ENCODE assay signal across 22 cellular contexts in the genomic region with DNA sequence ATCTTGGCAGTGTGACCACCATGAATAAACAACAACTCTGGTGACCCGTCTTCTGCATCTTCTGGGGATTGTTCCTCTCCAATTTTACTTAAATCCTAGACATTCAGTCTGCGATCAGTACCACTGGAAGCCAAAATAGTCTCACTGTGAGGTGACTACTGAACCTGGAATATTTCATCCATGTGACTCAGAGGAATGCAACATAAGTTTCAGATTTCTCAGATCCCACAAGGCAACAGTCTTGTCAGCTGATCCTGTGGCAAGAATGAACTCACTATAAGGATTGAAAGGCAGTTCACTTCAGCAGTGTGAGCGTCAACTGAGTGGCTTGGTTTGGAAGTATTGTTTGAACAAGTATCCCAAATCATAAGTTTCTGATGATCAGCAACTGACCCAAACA. TPM values are rescaled to one million over a fixed set of nuclear protein-coding genes. Genes with fewer than 3 reads are reported as not detected.
DNase-seq lines count a peak whose midpoint lies in the region; ATAC-seq and TF ChIP-seq lines count a peak whose summit lies in the region.
"Had no signal": no experiment of that assay in that cellular context is flagged by ENCODE, and none has a peak within 500 bp of the region (broad histone marks: within the 10 kb centered on the region; RNA-seq: fewer than 3 reads in every experiment).

No MANE protein-coding gene starts in this region.

- CTCF ChIA-PET in activated CD8-positive, alpha-beta T cell treated with anti-CD3 and anti-CD28 coated beads, Interleukin-2, amount 10 ng/mL, durations not matched to agents 7 days and 5 days (lab: Charles Lee) = no interaction called here

- H3K4me1 Mint-ChIP-seq in HFFc6 (ENCODE audit: low read depth) = peaks cover 11% of the 10 kb centered on the region
- peaks cover 42% of the 10 kb centered on the region for H3K4me1 Mint-ChIP-seq in activated CD8-positive, alpha-beta T cell treated with anti-CD3 and anti-CD28 coated beads, Interleukin-2, amount 10 ng/mL, durations not matched to agents 7 days and 5 days (ENCODE audit: low read depth)
- H3K4me1 Mint-ChIP-seq: brain had no signal

- H3K4me3 Mint-ChIP-seq in HFFc6 = no peak overlapping the region
- H3K4me3 Mint-ChIP-seq in activated CD8-positive, alpha-beta T cell treated with anti-CD3 and anti-CD28 coated beads, Interleukin-2, amount 10 ng/mL, durations not matched to agents 7 days and 5 days = no peak overlapping the region
- H3K4me3 Mint-ChIP-seq: brain had no signal

- no peaks in the 10 kb centered on the region for H3K27me3 Mint-ChIP-seq in HFFc6 (ENCODE audit: insufficient read depth)
- H3K27me3 Mint-ChIP-seq in activated CD8-positive, alpha-beta T cell treated with anti-CD3 and anti-CD28 coated beads, Interleukin-2, amount 10 ng/mL, durations not matched to agents 7 days and 5 days (ENCODE audit: low read depth) = no peaks in the 10 kb centered on the region
- H3K27me3 Mint-ChIP-seq: brain had no signal

- no peak overlapping the region for H3K4me3 ChIP-seq in fibroblast of pulmonary artery (replicated peaks; ENCODE audit: low read depth, low read length)
- H3K4me3 ChIP-seq: coronary artery, esophagus squamous epithelium, upper lobe of right lung had no signal

- DNase-seq in HFFc6 = peak; percentile 45
- peak; percentile 56 for DNase-seq in amniotic epithelial cell (ENCODE audit: low read depth)
- peak; percentile 15 for DNase-seq in fibroblast of pulmonary artery (ENCODE audit: low read depth)
- peak; percentile 39 for DNase-seq in renal cortical epithelial cell (ENCODE audit: low read depth)
- no peak for DNase-seq in NCI-H1930 (lab: John Stamatoyannopoulos, UW)
- DNase-seq in hippocampal formation (lab: John Stamatoyannopoulos, UW) = no peak
- DNase-seq in activated CD8-positive, alpha-beta T cell treated with anti-CD3 and anti-CD28 coated beads, Interleukin-2, amount 10 ng/mL, durations not matched to agents 7 days and 5 days = no peak
- DNase-seq: activated CD4-positive, alpha-beta T cell treated with anti-CD3 and anti-CD28 coated beads, Interleukin-2, amount 50 U/mL, for 1 hour; esophagus squamous epithelium; GOT3; left cardiac atrium; NCI-H1048; NCI-H2029; NCI-H226; NCI-H748 treated with DMSO at 0.1 percent for 48 hours; nucleus accumbens; substantia nigra; upper lobe of right lung had no signal

- H3K36me3 Mint-ChIP-seq in HFFc6 (ENCODE audit: low read depth) = peaks cover 19% of the 10 kb centered on the region
- peaks cover 57% of the 10 kb centered on the region for H3K36me3 Mint-ChIP-seq in activated CD8-positive, alpha-beta T cell treated with anti-CD3 and anti-CD28 coated beads, Interleukin-2, amount 10 ng/mL, durations not matched to agents 7 days and 5 days (ENCODE audit: low read depth)

- H3K9me3 Mint-ChIP-seq in HFFc6 = no peaks in the 10 kb centered on the region
- H3K9me3 Mint-ChIP-seq in activated CD8-positive, alpha-beta T cell treated with anti-CD3 and anti-CD28 coated beads, Interleukin-2, amount 10 ng/mL, durations not matched to agents 7 days and 5 days (ENCODE audit: insufficient read depth) = no peaks in the 10 kb centered on the region

- TF ChIP-seq CTCF in HFFc6 (IDR thresholded peaks at IDR 0.05) (no peak), fibroblast of pulmonary artery (IDR thresholded peaks at IDR 0.05; ENCODE audit: low read length, missing control alignments) (no peak)

- H3K27ac Mint-ChIP-seq in HFFc6 = no peak overlapping the region; the same call in 1 of the 2 replicates
- no peak overlapping the region for H3K27ac Mint-ChIP-seq in activated CD8-positive, alpha-beta T cell treated with anti-CD3 and anti-CD28 coated beads, Interleukin-2, amount 10 ng/mL, durations not matched to agents 7 days and 5 days
- H3K27ac Mint-ChIP-seq: activated naive CD4-positive, alpha-beta T cell treated with anti-CD3 and anti-CD28 coated beads, Interleukin-2, amount 50 U/mL, for 72 hours; brain had no signal

- ATAC-seq in activated CD8-positive, alpha-beta T cell treated with anti-CD3 and anti-CD28 coated beads, Interleukin-2, amount 10 ng/mL, durations not matched to agents 7 days and 5 days = no peak
- no peak for ATAC-seq in GM18517 (IDR thresholded peaks at IDR 0.05; ENCODE audit: unreplicated experiment)
- ATAC-seq: activated naive CD4-positive, alpha-beta T cell treated with anti-CD3 and anti-CD28 coated beads, Interleukin-2, amount 50 U/mL, for 72 hours; left cardiac atrium; upper lobe of right lung had no signal

- POLR2A ChIA-PET in activated CD8-positive, alpha-beta T cell treated with anti-CD3 and anti-CD28 coated beads, Interleukin-2, amount 10 ng/mL, durations not matched to agents 7 days and 5 days (lab: Charles Lee) = no interaction called here

RNA-seq across cellular contexts. Expression of a gene that starts 13.2 kb away (rescaled TPM):
- 1 to 10 TPM; 6.1 to 8.8 (median 7.2) TPM for total RNA-seq in HFFc6 (2021; fragmentation: NEBNext Ultra II Directional; extraction: Animal tissue kit (Norgen Biotek cat#: 25700))
- total RNA-seq in renal cortical epithelial cell = 14.6 and 15.5 TPM in 2 replicates
- 10 to 100 TPM; 14.1 TPM for total RNA-seq in activated CD8-positive, alpha-beta T cell treated with anti-CD3 and anti-CD28 coated beads, Interleukin-2, amount 10 ng/mL, durations not matched to agents 7 days and 5 days

RNA-seq across cellular contexts. Expression of a gene that starts 13.3 kb away (rescaled TPM):
- 1 to 10 TPM; 3.0 to 4.7 (median 3.6) TPM for total RNA-seq in HFFc6 (2021; fragmentation: NEBNext Ultra II Directional; extraction: Animal tissue kit (Norgen Biotek cat#: 25700))
- 2.3 and 6.3 TPM in 2 replicates for total RNA-seq in renal cortical epithelial cell
- 1 to 10 TPM; 6.4 to 8.1 TPM for total RNA-seq in activated CD8-positive, alpha-beta T cell treated with anti-CD3 and anti-CD28 coated beads, Interleukin-2, amount 10 ng/mL, durations not matched to agents 7 days and 5 days

RNA-seq across cellular contexts. Expression of a gene that starts 47.7 kb away (rescaled TPM):
- total RNA-seq in HFFc6 (2021; fragmentation: NEBNext Ultra II Directional; extraction: Animal tissue kit (Norgen Biotek cat#: 25700)) = not detected
- total RNA-seq in renal cortical epithelial cell = not detected in 2 replicates
- not detected for total RNA-seq in activated CD8-positive, alpha-beta T cell treated with anti-CD3 and anti-CD28 coated beads, Interleukin-2, amount 10 ng/mL, durations not matched to agents 7 days and 5 days
- total RNA-seq: activated naive CD4-positive, alpha-beta T cell treated with anti-CD3 and anti-CD28 coated beads, Interleukin-2, amount 50 U/mL, for 72 hours; left cardiac atrium had no signal

Comparison
In these comparisons a context has a peak if more than half of its experiments do, and no peak if none do; other contexts are left out.
1. DNase-seq: peak in HFFc6 (single experiment), amniotic epithelial cell (single experiment), fibroblast of pulmonary artery (single experiment) and renal cortical epithelial cell (single experiment); none in NCI-H1930 (0 of 2), hippocampal formation (0 of 2) and activated CD8-positive, alpha-beta T cell treated with anti-CD3 and anti-CD28 coated beads, Interleukin-2, amount 10 ng/mL, durations not matched to agents 7 days and 5 days (single experiment).